ENCODE assay signal across 10 cellular contexts in the genomic region with DNA sequence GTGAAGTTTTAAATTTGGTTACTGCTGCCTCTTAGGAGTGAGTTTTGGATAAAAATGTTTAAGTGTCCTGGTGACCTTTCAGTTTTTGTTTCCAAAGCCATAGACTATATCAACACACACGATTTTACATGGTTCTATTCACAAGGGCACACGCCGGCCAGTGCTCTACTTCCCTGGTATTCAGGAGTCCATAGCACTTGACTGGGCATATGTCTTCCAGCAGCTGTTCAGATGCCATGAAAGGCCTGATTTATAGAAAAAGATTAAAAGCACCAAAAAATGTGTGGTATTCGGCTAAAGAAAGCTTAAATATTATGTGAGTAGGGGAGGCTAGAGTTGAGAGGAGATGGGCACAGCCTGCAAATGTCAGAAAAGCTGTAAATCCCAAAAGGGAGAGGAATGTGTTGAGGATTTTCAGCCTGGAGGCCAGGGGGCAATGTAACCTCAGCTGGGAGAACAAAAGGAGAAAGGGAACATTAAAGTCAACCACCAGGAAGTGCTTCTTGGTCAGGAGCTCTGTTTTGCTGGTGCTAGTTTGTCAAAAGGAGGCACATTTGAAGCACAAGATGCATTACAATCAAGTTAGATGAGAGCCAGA.
DNase-seq lines count a peak whose midpoint lies in the region; ATAC-seq and TF ChIP-seq lines count a peak whose summit lies in the region.
"Had no signal": no experiment of that assay in that cellular context is flagged by ENCODE, and none has a peak within 500 bp of the region (broad histone marks: within the 10 kb centered on the region; RNA-seq: fewer than 3 reads in every experiment).

No MANE protein-coding gene starts in this region.

- ATAC-seq in CD8-positive, alpha-beta T cell: no peak
- no peak for ATAC-seq in naive thymus-derived CD4-positive, alpha-beta T cell
- ATAC-seq in GM21526 (IDR thresholded peaks at IDR 0.05; ENCODE audit: low FRiP score, unreplicated experiment): no peak
- no peak for ATAC-seq in HG03378 (IDR thresholded peaks at IDR 0.05; ENCODE audit: unreplicated experiment)

- H3K4me1 Mint-ChIP-seq in CD8-positive, alpha-beta T cell (ENCODE audit: low read depth): peaks cover 43% of the 10 kb centered on the region
- H3K4me1 Mint-ChIP-seq in naive thymus-derived CD4-positive, alpha-beta T cell: peaks cover 12 to 51% (median 47%) of the 10 kb centered on the region in 7 donors

- no peaks in the 10 kb centered on the region for H3K27me3 Mint-ChIP-seq in CD8-positive, alpha-beta T cell (ENCODE audit: low read depth)
- H3K27me3 Mint-ChIP-seq in naive thymus-derived CD4-positive, alpha-beta T cell: no peaks in the 10 kb centered on the region

- intact Hi-C loops in CD8-positive, alpha-beta T cell (cut with DNase I, micrococcal nuclease): loop anchor here in 1 of 2 experiments (5.0 kb wide), 1 partner anchor 36 kb away; no protein-coding TSS in a partner anchor
- intact Hi-C loops in naive thymus-derived CD4-positive, alpha-beta T cell (cut with micrococcal nuclease): no loop called here

- H3K36me3 ChIP-seq in CD8-positive, alpha-beta T cell (ENCODE audit: insufficient read depth, low read length): no peaks in the 10 kb centered on the region
- H3K36me3 ChIP-seq in naive thymus-derived CD4-positive, alpha-beta T cell (ENCODE audit: control insufficient read depth in 2 of 3, insufficient read depth in 3 of 3, low read length in 3 of 3): no peaks in the 10 kb centered on the region

- CTCF ChIA-PET in CD8-positive, alpha-beta T cell (lab: Charles Lee): interaction anchor here (1.1 to 1.3 kb wide), 2 partner anchors 11 to 15 kb away, joined by 4 to 5 read pairs; no protein-coding TSS in a partner anchor
- CTCF ChIA-PET in naive thymus-derived CD4-positive, alpha-beta T cell (lab: Charles Lee): interaction anchor here (0.6 to 2.1 kb wide), 2 partner anchors 10 to 490 kb away, joined by 3 to 7 read pairs; no protein-coding TSS in a partner anchor

- peaks cover 28% of the 10 kb centered on the region for H3K4me1 ChIP-seq in CD8-positive, alpha-beta T cell (ENCODE audit: insufficient read depth, low read length)
- peaks cover 6 to 25% of the 10 kb centered on the region in 2 donors for H3K4me1 ChIP-seq in naive thymus-derived CD4-positive, alpha-beta T cell (ENCODE audit: control insufficient read depth in 2 of 2, insufficient read depth in 2 of 2, low read length in 2 of 2)

- no peak overlapping the region for H3K4me3 Mint-ChIP-seq in CD8-positive, alpha-beta T cell
- peak overlapping the region in 2 of 10 donors; percentile 3 to 11 for H3K4me3 Mint-ChIP-seq in naive thymus-derived CD4-positive, alpha-beta T cell

- H3K27me3 ChIP-seq in CD8-positive, alpha-beta T cell (ENCODE audit: insufficient read depth, low read length): no peaks in the 10 kb centered on the region
- no peaks in the 10 kb centered on the region for H3K27me3 ChIP-seq in naive thymus-derived CD4-positive, alpha-beta T cell (ENCODE audit: control insufficient read depth in 2 of 2, insufficient read depth in 2 of 2, low read length in 2 of 2)

- no peaks in the 10 kb centered on the region for H3K9me3 ChIP-seq in CD8-positive, alpha-beta T cell (ENCODE audit: low read length)
- H3K9me3 ChIP-seq in naive thymus-derived CD4-positive, alpha-beta T cell (ENCODE audit: control insufficient read depth in 2 of 3, low read length in 3 of 3): peaks cover 0 to 5% (median 0%) of the 10 kb centered on the region in 3 experiments

- H3K27ac ChIP-seq in CD8-positive, alpha-beta T cell (ENCODE audit: low read depth, low read length): no peak overlapping the region
- no peak overlapping the region for H3K27ac ChIP-seq in naive thymus-derived CD4-positive, alpha-beta T cell (ENCODE audit: low read depth, low read length)

- H3K4me3 ChIP-seq in CD8-positive, alpha-beta T cell (ENCODE audit: low read depth, low read length): no peak overlapping the region
- no peak overlapping the region for H3K4me3 ChIP-seq in naive thymus-derived CD4-positive, alpha-beta T cell (ENCODE audit: low read length)

- H3K9me3 Mint-ChIP-seq in CD8-positive, alpha-beta T cell: peaks cover 8% of the 10 kb centered on the region
- H3K9me3 Mint-ChIP-seq in naive thymus-derived CD4-positive, alpha-beta T cell: peaks cover 0 to 15% (median 5%) of the 10 kb centered on the region in 11 donors

- no peak for DNase-seq in CD8-positive, alpha-beta T cell
- DNase-seq in M059J (ENCODE audit: low read depth) (peak; percentile 36), dermis blood vessel endothelial cell (peak; percentile 54), SIG-M5 (lab: John Stamatoyannopoulos, UW) (no peak)
- DNase-seq in naive thymus-derived CD4-positive, alpha-beta T cell: no peak
- DNase-seq in NK-92 treated with Interleukin-12 subunit alpha and Interleukin-12 subunit beta, amount 100 ng/mL, for 24 hours (lab: John Stamatoyannopoulos, UW): no peak
- DNase-seq: aorta, NCI-H1105 treated with DMSO at 0.1 percent for 48 hours had no signal

- H3K36me3 Mint-ChIP-seq in CD8-positive, alpha-beta T cell: peaks cover 3% of the 10 kb centered on the region
- peaks cover 5 to 30% (median 14%) of the 10 kb centered on the region in 5 donors for H3K36me3 Mint-ChIP-seq in naive thymus-derived CD4-positive, alpha-beta T cell

- H3K27ac Mint-ChIP-seq in CD8-positive, alpha-beta T cell: peak overlapping the region; percentile 81
- H3K27ac Mint-ChIP-seq in naive thymus-derived CD4-positive, alpha-beta T cell: peak overlapping the region in 7 of 9 donors; percentile 5 to 76 (median 41)

- POLR2A ChIA-PET in CD8-positive, alpha-beta T cell (lab: Charles Lee): interaction anchor here (0.6 to 1.6 kb wide), 4 partner anchors 10 to 89 kb away, joined by 3 to 9 read pairs (median 3); no protein-coding TSS in a partner anchor
- POLR2A ChIA-PET in naive thymus-derived CD4-positive, alpha-beta T cell (lab: Charles Lee): interaction anchor here (0.6 to 1.0 kb wide), 2 partner anchors 11 to 491 kb away, joined by 4 to 6 read pairs; no protein-coding TSS in a partner anchor

- TF ChIP-seq CTCF in CD8-positive, alpha-beta T cell (IDR thresholded peaks at IDR 0.05): no peak

Comparison
In these comparisons a context has a peak if more than half of its experiments do, and no peak if none do; other contexts are left out.
1. DNase-seq: peak in M059J (single experiment) and dermis blood vessel endothelial cell (single experiment); none in CD8-positive, alpha-beta T cell (0 of 7), naive thymus-derived CD4-positive, alpha-beta T cell (0 of 9), SIG-M5 (single experiment) and NK-92 treated with Interleukin-12 subunit alpha and Interleukin-12 subunit beta, amount 100 ng/mL, for 24 hours (single experiment).